ENCODE assay signal across 11 cellular contexts in genomic region chr4:140856692-140857091, GRCh38.
DNase-seq lines count a peak whose midpoint lies in the region; ATAC-seq and TF ChIP-seq lines count a peak whose summit lies in the region.
"Had no signal": no experiment of that assay in that cellular context is flagged by ENCODE, and none has a peak within 500 bp of the region (broad histone marks: within the 10 kb centered on the region; RNA-seq: fewer than 3 reads in every experiment).

No MANE protein-coding gene starts in this region.

- H3K27me3 ChIP-seq in uterus, result no peaks in the 10 kb centered on the region

- in situ Hi-C loops in astrocyte of the cerebellum (cut with HindIII; ENCODE audit: low sequenced_read_pairs), result no loop called here

- TF ChIP-seq CTCF in astrocyte of the cerebellum (IDR thresholded peaks at IDR 0.05; ENCODE audit: low read depth, low read length, missing control alignments) (no peak), uterus (IDR thresholded peaks at IDR 0.05) (no peak)

- H3K9me3 ChIP-seq in uterus, result no peaks in the 10 kb centered on the region

- no peak for TF ChIP-seq POLR2A in uterus (IDR thresholded peaks at IDR 0.05)

- H3K4me1 ChIP-seq in uterus, result no peaks in the 10 kb centered on the region

- no peak overlapping the region for H3K27ac ChIP-seq in uterus

- no peak for DNase-seq in Right ventricle myocardium inferior (ENCODE audit: missing footprints)
- DNase-seq in cardiac septum (ENCODE audit: low spot score), result no peak
- peak; percentile 98 for DNase-seq in astrocyte of the cerebellum (ENCODE audit: low read depth)
- peak; percentile 40 for DNase-seq in iPS DF 19.7 (ENCODE audit: low read depth, low spot score)
- DNase-seq in uterus, result peak; percentile 58 to 62
- DNase-seq: activated CD8-positive, alpha-beta memory T cell treated with anti-CD3 and anti-CD28 coated beads, Interleukin-2, amount 50 U/mL, for 4 hours; posterior cingulate gyrus; stimulated activated naive CD8-positive, alpha-beta T cell treated with anti-CD3 and anti-CD28 coated beads, Interleukin-15, Interleukin-2, amounts not matched to agents 100 U/mL and 50 U/mL, for 24 hours had no signal

- H3K36me3 ChIP-seq in uterus, result no peaks in the 10 kb centered on the region

- intact Hi-C loops in Right ventricle myocardium inferior (cut with DNase I), result loop anchor here (5.0 to 10.0 kb wide), 2 partner anchors 222 to 334 kb away; partner anchors contain the start of gene ELMOD2
- intact Hi-C loops in cardiac septum (cut with DNase I), result loop anchor here (10.0 kb wide), 3 partner anchors 222 to 432 kb away; partner anchors contain the start of genes CLGN and ELMOD2
- intact Hi-C loops in uterus (cut with DNase I; ENCODE audit: low total_unique reads), result no loop called here

- peak; percentile 61 for ATAC-seq in Right ventricle myocardium inferior
- no peak for ATAC-seq in GM18498 (IDR thresholded peaks at IDR 0.05; ENCODE audit: unreplicated experiment)
- ATAC-seq in GM21381 (IDR thresholded peaks at IDR 0.05; ENCODE audit: unreplicated experiment), result no peak
- no peak for ATAC-seq in GM18517 (IDR thresholded peaks at IDR 0.05; ENCODE audit: unreplicated experiment)
- ATAC-seq: stimulated activated naive CD8-positive, alpha-beta T cell treated with anti-CD3 and anti-CD28 coated beads, Interleukin-15, Interleukin-2, amounts not matched to agents 100 U/mL and 50 U/mL, for 24 hours had no signal

- peak overlapping the region; percentile 19 for H3K4me3 ChIP-seq in astrocyte of the cerebellum (ENCODE audit: low read depth, low read length)
- H3K4me3 ChIP-seq in uterus, result no peak overlapping the region

Comparison
In these comparisons a context has a peak if more than half of its experiments do, and no peak if none do; other contexts are left out.
1. DNase-seq: peak in astrocyte of the cerebellum (single experiment), iPS DF 19.7 (single experiment) and uterus (2 of 2); none in Right ventricle myocardium inferior (single experiment) and cardiac septum (single experiment).